Comparison of ENCODE assay signal across 1 cellular context in the genomic region with DNA sequence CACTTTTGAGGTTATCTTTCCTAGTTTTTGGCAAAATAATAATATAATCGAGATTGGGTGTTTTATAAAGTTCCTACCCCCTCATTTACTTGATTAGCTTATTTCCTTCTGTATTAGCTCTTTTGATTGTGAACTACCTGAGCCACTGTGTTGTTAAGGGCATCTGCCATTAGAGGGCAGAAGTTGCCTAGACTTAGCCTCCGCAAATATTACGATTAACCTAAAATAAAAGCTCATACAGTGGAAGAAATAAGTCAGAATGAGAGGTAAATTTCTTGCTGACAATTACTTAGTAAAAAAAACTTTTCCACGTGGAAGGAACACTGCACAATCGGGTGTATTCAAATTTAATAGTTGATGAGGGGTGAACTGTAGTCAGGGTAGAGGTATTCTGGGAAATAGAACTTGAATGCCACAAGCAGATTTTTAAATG.
TF ChIP-seq lines count a peak whose summit lies in the region.

No MANE protein-coding gene starts in this region.

TF ChIP-seq in K562, 482 proteins besides CTCF, POLR2A, EP300 and RAD21 (continued from another document and continues in another):
- TF ChIP-seq SAFB2 (IDR thresholded peaks at IDR 0.05; ENCODE audit: borderline replicate concordance, low read depth, low read length, severe bottlenecking), result no peak
- TF ChIP-seq, protein P1, sequence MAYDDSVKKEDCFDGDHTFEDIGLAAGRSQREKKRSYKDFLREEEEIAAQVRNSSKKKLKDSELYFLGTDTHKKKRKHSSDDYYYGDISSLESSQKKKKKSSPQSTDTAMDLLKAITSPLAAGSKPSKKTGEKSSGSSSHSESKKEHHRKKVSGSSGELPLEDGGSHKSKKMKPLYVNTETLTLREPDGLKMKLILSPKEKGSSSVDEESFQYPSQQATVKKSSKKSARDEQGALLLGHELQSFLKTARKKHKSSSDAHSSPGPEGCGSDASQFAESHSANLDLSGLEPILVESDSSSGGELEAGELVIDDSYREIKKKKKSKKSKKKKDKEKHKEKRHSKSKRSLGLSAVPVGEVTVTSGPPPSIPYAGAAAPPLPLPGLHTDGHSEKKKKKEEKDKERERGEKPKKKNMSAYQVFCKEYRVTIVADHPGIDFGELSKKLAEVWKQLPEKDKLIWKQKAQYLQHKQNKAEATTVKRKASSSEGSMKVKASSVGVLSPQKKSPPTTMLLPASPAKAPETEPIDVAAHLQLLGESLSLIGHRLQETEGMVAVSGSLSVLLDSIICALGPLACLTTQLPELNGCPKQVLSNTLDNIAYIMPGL (CRISPR knock-in tag; IDR thresholded peaks at IDR 0.05), result no peak
- no peak for TF ChIP-seq FUS (optimal IDR thresholded peaks at IDR 0.05; ENCODE audit: low read depth, low read length)
- no peak for TF ChIP-seq ZFPM2 (CRISPR knock-in tag; IDR thresholded peaks at IDR 0.05)
- TF ChIP-seq ZNF583 (CRISPR knock-in tag; IDR thresholded peaks at IDR 0.05), result no peak
- TF ChIP-seq, protein P2, sequence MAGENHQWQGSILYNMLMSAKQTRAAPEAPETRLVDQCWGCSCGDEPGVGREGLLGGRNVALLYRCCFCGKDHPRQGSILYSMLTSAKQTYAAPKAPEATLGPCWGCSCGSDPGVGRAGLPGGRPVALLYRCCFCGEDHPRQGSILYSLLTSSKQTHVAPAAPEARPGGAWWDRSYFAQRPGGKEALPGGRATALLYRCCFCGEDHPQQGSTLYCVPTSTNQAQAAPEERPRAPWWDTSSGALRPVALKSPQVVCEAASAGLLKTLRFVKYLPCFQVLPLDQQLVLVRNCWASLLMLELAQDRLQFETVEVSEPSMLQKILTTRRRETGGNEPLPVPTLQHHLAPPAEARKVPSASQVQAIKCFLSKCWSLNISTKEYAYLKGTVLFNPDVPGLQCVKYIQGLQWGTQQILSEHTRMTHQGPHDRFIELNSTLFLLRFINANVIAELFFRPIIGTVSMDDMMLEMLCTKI (IDR thresholded peaks at IDR 0.05; ENCODE audit: partially characterized antibody), result no peak
- TF ChIP-seq, protein P3, sequence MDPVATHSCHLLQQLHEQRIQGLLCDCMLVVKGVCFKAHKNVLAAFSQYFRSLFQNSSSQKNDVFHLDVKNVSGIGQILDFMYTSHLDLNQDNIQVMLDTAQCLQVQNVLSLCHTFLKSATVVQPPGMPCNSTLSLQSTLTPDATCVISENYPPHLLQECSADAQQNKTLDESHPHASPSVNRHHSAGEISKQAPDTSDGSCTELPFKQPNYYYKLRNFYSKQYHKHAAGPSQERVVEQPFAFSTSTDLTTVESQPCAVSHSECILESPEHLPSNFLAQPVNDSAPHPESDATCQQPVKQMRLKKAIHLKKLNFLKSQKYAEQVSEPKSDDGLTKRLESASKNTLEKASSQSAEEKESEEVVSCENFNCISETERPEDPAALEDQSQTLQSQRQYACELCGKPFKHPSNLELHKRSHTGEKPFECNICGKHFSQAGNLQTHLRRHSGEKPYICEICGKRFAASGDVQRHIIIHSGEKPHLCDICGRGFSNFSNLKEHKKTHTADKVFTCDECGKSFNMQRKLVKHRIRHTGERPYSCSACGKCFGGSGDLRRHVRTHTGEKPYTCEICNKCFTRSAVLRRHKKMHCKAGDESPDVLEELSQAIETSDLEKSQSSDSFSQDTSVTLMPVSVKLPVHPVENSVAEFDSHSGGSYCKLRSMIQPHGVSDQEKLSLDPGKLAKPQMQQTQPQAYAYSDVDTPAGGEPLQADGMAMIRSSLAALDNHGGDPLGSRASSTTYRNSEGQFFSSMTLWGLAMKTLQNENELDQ (CRISPR knock-in tag; IDR thresholded peaks at IDR 0.05; ENCODE audit: borderline replicate concordance), result no peak
- peak; percentile 44 for TF ChIP-seq DACH1 (IDR thresholded peaks at IDR 0.05; ENCODE audit: partially characterized antibody)
- no peak for TF ChIP-seq ZNF696 (CRISPR knock-in tag; conservative IDR thresholded peaks at IDR 0.05)
- TF ChIP-seq ZNF830 (CRISPR knock-in tag; IDR thresholded peaks at IDR 0.05), result no peak
- TF ChIP-seq, protein P4, sequence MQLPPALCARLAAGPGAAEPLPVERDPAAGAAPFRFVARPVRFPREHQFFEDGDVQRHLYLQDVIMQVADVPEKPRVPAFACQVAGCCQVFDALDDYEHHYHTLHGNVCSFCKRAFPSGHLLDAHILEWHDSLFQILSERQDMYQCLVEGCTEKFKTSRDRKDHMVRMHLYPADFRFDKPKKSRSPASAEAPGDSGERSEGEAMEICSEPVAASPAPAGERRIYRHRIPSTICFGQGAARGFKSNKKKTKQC (CRISPR knock-in tag; IDR thresholded peaks at IDR 0.05), result no peak
- TF ChIP-seq JUN (IDR thresholded peaks at IDR 0.05; ENCODE audit: borderline replicate concordance, low read depth, low read length), result no peak
- no peak for TF ChIP-seq JUN (CRISPR knock-in tag; IDR thresholded peaks at IDR 0.05; ENCODE audit: borderline replicate concordance)
- TF ChIP-seq XRCC3 (IDR thresholded peaks at IDR 0.05), result no peak
- no peak for TF ChIP-seq MAFF (IDR thresholded peaks at IDR 0.05; ENCODE audit: low read length)
- no peak for TF ChIP-seq PYGO2 (tag; IDR thresholded peaks at IDR 0.05)
- no peak for TF ChIP-seq RBM17 (IDR thresholded peaks at IDR 0.05; ENCODE audit: borderline replicate concordance, low read depth, low read length)
- TF ChIP-seq MEF2A (IDR thresholded peaks at IDR 0.05; ENCODE audit: control insufficient read depth, low read depth, low read length), result no peak
- TF ChIP-seq MED1 (CRISPR knock-in tag; IDR thresholded peaks at IDR 0.05; ENCODE audit: borderline replicate concordance), result no peak
- no peak for TF ChIP-seq SRSF9 (IDR thresholded peaks at IDR 0.05; ENCODE audit: borderline replicate concordance, low read depth, low read length)
- no peak for TF ChIP-seq ZBTB1 (CRISPR knock-in tag; IDR thresholded peaks at IDR 0.05; ENCODE audit: borderline replicate concordance, low read depth)
- TF ChIP-seq U2AF1 (optimal IDR thresholded peaks at IDR 0.05; ENCODE audit: low read depth, low read length), result no peak
- TF ChIP-seq HEY1 (CRISPR knock-in tag; IDR thresholded peaks at IDR 0.05; ENCODE audit: borderline replicate concordance), result no peak
- no peak for TF ChIP-seq ZNF143 (CRISPR knock-in tag; IDR thresholded peaks at IDR 0.05)
- TF ChIP-seq NCOA2 (IDR thresholded peaks at IDR 0.05; ENCODE audit: partially characterized antibody in 2 of 2), result peak in 1 of 2 experiments; percentile 6
- no peak for TF ChIP-seq FOXA1 (IDR thresholded peaks at IDR 0.05; ENCODE audit: borderline replicate concordance)
- TF ChIP-seq CREB1 (IDR thresholded peaks at IDR 0.05), result no peak
- TF ChIP-seq CREB1 (CRISPR knock-in tag; IDR thresholded peaks at IDR 0.05), result no peak
- TF ChIP-seq, protein P5, sequence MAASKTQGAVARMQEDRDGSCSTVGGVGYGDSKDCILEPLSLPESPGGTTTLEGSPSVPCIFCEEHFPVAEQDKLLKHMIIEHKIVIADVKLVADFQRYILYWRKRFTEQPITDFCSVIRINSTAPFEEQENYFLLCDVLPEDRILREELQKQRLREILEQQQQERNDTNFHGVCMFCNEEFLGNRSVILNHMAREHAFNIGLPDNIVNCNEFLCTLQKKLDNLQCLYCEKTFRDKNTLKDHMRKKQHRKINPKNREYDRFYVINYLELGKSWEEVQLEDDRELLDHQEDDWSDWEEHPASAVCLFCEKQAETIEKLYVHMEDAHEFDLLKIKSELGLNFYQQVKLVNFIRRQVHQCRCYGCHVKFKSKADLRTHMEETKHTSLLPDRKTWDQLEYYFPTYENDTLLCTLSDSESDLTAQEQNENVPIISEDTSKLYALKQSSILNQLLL (CRISPR knock-in tag; IDR thresholded peaks at IDR 0.05; ENCODE audit: borderline replicate concordance), result no peak
- peak; percentile 50; the same call in 1 of the 2 replicates for TF ChIP-seq RB1 (IDR thresholded peaks at IDR 0.05; ENCODE audit: low read depth)
- TF ChIP-seq ESRRA (IDR thresholded peaks at IDR 0.05; ENCODE audit: borderline replicate concordance, low read depth), result no peak
- no peak for TF ChIP-seq ZNF175 (CRISPR knock-in tag; IDR thresholded peaks at IDR 0.05; ENCODE audit: low read depth)
- TF ChIP-seq ILK (tag; IDR thresholded peaks at IDR 0.05; ENCODE audit: borderline replicate concordance, low read depth), result no peak
- TF ChIP-seq, protein P6, sequence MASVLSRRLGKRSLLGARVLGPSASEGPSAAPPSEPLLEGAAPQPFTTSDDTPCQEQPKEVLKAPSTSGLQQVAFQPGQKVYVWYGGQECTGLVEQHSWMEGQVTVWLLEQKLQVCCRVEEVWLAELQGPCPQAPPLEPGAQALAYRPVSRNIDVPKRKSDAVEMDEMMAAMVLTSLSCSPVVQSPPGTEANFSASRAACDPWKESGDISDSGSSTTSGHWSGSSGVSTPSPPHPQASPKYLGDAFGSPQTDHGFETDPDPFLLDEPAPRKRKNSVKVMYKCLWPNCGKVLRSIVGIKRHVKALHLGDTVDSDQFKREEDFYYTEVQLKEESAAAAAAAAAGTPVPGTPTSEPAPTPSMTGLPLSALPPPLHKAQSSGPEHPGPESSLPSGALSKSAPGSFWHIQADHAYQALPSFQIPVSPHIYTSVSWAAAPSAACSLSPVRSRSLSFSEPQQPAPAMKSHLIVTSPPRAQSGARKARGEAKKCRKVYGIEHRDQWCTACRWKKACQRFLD (CRISPR knock-in tag; IDR thresholded peaks at IDR 0.05), result no peak
- TF ChIP-seq ARNT (IDR thresholded peaks at IDR 0.05), result peak in 1 of 2 experiments; percentile 68; a peak in 1 of 4 replicates
- TF ChIP-seq, protein P7, sequence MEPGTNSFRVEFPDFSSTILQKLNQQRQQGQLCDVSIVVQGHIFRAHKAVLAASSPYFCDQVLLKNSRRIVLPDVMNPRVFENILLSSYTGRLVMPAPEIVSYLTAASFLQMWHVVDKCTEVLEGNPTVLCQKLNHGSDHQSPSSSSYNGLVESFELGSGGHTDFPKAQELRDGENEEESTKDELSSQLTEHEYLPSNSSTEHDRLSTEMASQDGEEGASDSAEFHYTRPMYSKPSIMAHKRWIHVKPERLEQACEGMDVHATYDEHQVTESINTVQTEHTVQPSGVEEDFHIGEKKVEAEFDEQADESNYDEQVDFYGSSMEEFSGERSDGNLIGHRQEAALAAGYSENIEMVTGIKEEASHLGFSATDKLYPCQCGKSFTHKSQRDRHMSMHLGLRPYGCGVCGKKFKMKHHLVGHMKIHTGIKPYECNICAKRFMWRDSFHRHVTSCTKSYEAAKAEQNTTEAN (CRISPR knock-in tag; IDR thresholded peaks at IDR 0.05), result peak; percentile 23; the same call in 1 of the 2 replicates
- no peak for TF ChIP-seq ZNF282 (CRISPR knock-in tag; IDR thresholded peaks at IDR 0.05)
- TF ChIP-seq TEAD4 (IDR thresholded peaks at IDR 0.05; ENCODE audit: low read length), result 0 out of 2 replicates have a peak, but pooled peaks have one; percentile 19
- TF ChIP-seq TEAD4 (CRISPR knock-in tag; IDR thresholded peaks at IDR 0.05; ENCODE audit: borderline replicate concordance), result no peak
- no peak for TF ChIP-seq SMAD1 (IDR thresholded peaks at IDR 0.05; ENCODE audit: low read depth, low read length, partially characterized antibody)
- TF ChIP-seq NR2C2 (CRISPR knock-in tag; IDR thresholded peaks at IDR 0.05), result no peak
- TF ChIP-seq NR2C2 (tag; IDR thresholded peaks at IDR 0.05), result no peak
- TF ChIP-seq, protein P8, sequence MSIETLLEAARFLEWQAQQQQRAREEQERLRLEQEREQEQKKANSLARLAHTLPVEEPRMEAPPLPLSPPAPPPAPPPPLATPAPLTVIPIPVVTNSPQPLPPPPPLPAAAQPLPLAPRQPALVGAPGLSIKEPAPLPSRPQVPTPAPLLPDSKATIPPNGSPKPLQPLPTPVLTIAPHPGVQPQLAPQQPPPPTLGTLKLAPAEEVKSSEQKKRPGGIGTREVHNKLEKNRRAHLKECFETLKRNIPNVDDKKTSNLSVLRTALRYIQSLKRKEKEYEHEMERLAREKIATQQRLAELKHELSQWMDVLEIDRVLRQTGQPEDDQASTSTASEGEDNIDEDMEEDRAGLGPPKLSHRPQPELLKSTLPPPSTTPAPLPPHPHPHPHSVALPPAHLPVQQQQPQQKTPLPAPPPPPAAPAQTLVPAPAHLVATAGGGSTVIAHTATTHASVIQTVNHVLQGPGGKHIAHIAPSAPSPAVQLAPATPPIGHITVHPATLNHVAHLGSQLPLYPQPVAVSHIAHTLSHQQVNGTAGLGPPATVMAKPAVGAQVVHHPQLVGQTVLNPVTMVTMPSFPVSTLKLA (conservative IDR thresholded peaks at IDR 0.05), result peak in 1 of 2 experiments; percentile 18; a peak in 1 of 4 replicates
- peak; percentile 68; the same call in 1 of the 2 replicates for TF ChIP-seq LCOR (CRISPR knock-in tag; IDR thresholded peaks at IDR 0.05)
- TF ChIP-seq L3MBTL2 (IDR thresholded peaks at IDR 0.05), result no peak
- TF ChIP-seq NFIX (CRISPR knock-in tag; IDR thresholded peaks at IDR 0.05; ENCODE audit: low read depth), result no peak
- no peak for TF ChIP-seq MEIS2 (IDR thresholded peaks at IDR 0.05; ENCODE audit: partially characterized antibody)
- TF ChIP-seq SMAD4 (CRISPR knock-in tag; conservative IDR thresholded peaks at IDR 0.05), result no peak
- no peak for TF ChIP-seq NR3C1 (CRISPR knock-in tag; IDR thresholded peaks at IDR 0.05)
- TF ChIP-seq ZNF584 (CRISPR knock-in tag; IDR thresholded peaks at IDR 0.05; ENCODE audit: low read depth), result no peak
- 0 out of 4 replicates have a peak, but pooled peaks of 1 of the 2 experiments have one; percentile 23 for TF ChIP-seq TBL1XR1 (IDR thresholded peaks at IDR 0.05; ENCODE audit: low read length in 2 of 2)
- TF ChIP-seq, protein P9, sequence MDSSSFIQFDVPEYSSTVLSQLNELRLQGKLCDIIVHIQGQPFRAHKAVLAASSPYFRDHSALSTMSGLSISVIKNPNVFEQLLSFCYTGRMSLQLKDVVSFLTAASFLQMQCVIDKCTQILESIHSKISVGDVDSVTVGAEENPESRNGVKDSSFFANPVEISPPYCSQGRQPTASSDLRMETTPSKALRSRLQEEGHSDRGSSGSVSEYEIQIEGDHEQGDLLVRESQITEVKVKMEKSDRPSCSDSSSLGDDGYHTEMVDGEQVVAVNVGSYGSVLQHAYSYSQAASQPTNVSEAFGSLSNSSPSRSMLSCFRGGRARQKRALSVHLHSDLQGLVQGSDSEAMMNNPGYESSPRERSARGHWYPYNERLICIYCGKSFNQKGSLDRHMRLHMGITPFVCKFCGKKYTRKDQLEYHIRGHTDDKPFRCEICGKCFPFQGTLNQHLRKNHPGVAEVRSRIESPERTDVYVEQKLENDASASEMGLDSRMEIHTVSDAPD (CRISPR knock-in tag; IDR thresholded peaks at IDR 0.05), result no peak
- no peak for TF ChIP-seq ZNF347 (CRISPR knock-in tag; IDR thresholded peaks at IDR 0.05; ENCODE audit: low read depth)
- TF ChIP-seq, protein P10, sequence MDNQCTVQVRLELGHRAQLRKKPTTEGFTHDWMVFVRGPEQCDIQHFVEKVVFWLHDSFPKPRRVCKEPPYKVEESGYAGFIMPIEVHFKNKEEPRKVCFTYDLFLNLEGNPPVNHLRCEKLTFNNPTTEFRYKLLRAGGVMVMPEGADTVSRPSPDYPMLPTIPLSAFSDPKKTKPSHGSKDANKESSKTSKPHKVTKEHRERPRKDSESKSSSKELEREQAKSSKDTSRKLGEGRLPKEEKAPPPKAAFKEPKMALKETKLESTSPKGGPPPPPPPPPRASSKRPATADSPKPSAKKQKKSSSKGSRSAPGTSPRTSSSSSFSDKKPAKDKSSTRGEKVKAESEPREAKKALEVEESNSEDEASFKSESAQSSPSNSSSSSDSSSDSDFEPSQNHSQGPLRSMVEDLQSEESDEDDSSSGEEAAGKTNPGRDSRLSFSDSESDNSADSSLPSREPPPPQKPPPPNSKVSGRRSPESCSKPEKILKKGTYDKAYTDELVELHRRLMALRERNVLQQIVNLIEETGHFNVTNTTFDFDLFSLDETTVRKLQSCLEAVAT (IDR thresholded peaks at IDR 0.05), result peak; percentile 7 to 13; a peak in 2 of 4 replicates
- no peak for TF ChIP-seq BRD4 (IDR thresholded peaks at IDR 0.05)
- TF ChIP-seq NONO (IDR thresholded peaks at IDR 0.05; ENCODE audit: low read depth in 2 of 2, low read length in 1 of 2), result no peak
- no peak for TF ChIP-seq SLC30A9 (CRISPR knock-in tag; IDR thresholded peaks at IDR 0.05)
